Comparison of ENCODE assay signal across 19 cellular contexts in genomic region chr16:56708418-56708817, GRCh38. TPM values are rescaled to one million over a fixed set of nuclear protein-coding genes. Genes with fewer than 3 reads are reported as not detected.
DNase-seq lines count a peak whose midpoint lies in the region; TF ChIP-seq lines count a peak whose summit lies in the region.
"Had no signal": no experiment of that assay in that cellular context is flagged by ENCODE, and none has a peak within 500 bp of the region (broad histone marks: within the 10 kb centered on the region; RNA-seq: fewer than 3 reads in every experiment).

No MANE protein-coding gene starts in this region.

- H3K36me3 Mint-ChIP-seq in activated naive CD8-positive, alpha-beta T cell treated with anti-CD3 and anti-CD28 coated beads for 36 hours = no peaks in the 10 kb centered on the region

- TF ChIP-seq CTCF in Peyer's patch (IDR thresholded peaks at IDR 0.05) = no peak

- TF ChIP-seq POLR2A in Peyer's patch (IDR thresholded peaks at IDR 0.05) = no peak

- H3K4me1 Mint-ChIP-seq in activated naive CD8-positive, alpha-beta T cell treated with anti-CD3 and anti-CD28 coated beads for 36 hours = peaks cover 42% of the 10 kb centered on the region

- peaks cover 3% of the 10 kb centered on the region for H3K9me3 Mint-ChIP-seq in activated naive CD8-positive, alpha-beta T cell treated with anti-CD3 and anti-CD28 coated beads for 36 hours

- H3K27ac ChIP-seq in Peyer's patch = peak overlapping the region in 2 of 4 donors; percentile 40 to 73
- H3K27ac ChIP-seq: PC-9, testis had no signal

- peak overlapping the region; percentile 73 for H3K4me3 Mint-ChIP-seq in activated naive CD8-positive, alpha-beta T cell treated with anti-CD3 and anti-CD28 coated beads for 36 hours

- no peaks in the 10 kb centered on the region for H3K27me3 ChIP-seq in Peyer's patch
- H3K27me3 ChIP-seq: testis had no signal

- H3K4me3 ChIP-seq in Peyer's patch = peak overlapping the region in 3 of 4 donors; percentile 14 to 29 (median 26)
- H3K4me3 ChIP-seq: PC-9, testis had no signal

- DNase-seq in activated CD4-positive, alpha-beta T cell treated with anti-CD3 and anti-CD28 coated beads, Interleukin-2, amount 50 U/mL, for 1 hour = peak; percentile 16
- no peak for DNase-seq in activated CD4-positive, alpha-beta T cell treated with anti-CD3 and anti-CD28 coated beads for 4 hours
- DNase-seq in Peyer's patch (peak in 2 of 3 donors; percentile 49 to 64), A172 (ENCODE audit: low spot score) (no peak), DMS 273 treated with DMSO at 0.1 percent for 48 hours (lab: John Stamatoyannopoulos, UW) (no peak), GM19240 (ENCODE audit: insufficient read length, low spot score) (no peak)
- DNase-seq in activated naive CD8-positive, alpha-beta T cell treated with anti-CD3 and anti-CD28 coated beads for 36 hours = peak; percentile 28
- DNase-seq in stimulated activated CD8-positive, alpha-beta memory T cell treated with anti-CD3 and anti-CD28 coated beads, Interleukin-12 subunit alpha, Interleukin-12 subunit beta, amount 100 ng/mL, for 1 hour (ENCODE audit: low read depth) = peak; percentile 19
- DNase-seq: Caco-2; effector CD4-positive, alpha-beta T cell; GF-D8; hippocampal formation; KG1; left cardiac atrium; NCI-H187; NCI-H510A; PC-9; testis had no signal

- peak overlapping the region; percentile 97 for H3K27ac Mint-ChIP-seq in activated naive CD8-positive, alpha-beta T cell treated with anti-CD3 and anti-CD28 coated beads for 36 hours

- H3K36me3 ChIP-seq in Peyer's patch = no peaks in the 10 kb centered on the region

- no peaks in the 10 kb centered on the region for H3K4me1 ChIP-seq in Peyer's patch
- H3K4me1 ChIP-seq: Caco-2, testis had no signal

- no peaks in the 10 kb centered on the region for H3K9me3 ChIP-seq in Peyer's patch
- H3K9me3 ChIP-seq: Caco-2, testis had no signal

- no peaks in the 10 kb centered on the region for H3K27me3 Mint-ChIP-seq in activated naive CD8-positive, alpha-beta T cell treated with anti-CD3 and anti-CD28 coated beads for 36 hours

RNA-seq across cellular contexts. Expression of gene NUP93, which starts 21.5 kb away (rescaled TPM):
- total RNA-seq in Peyer's patch = 100 to 1,000 TPM in 1 of 4 donors, 10 to 100 TPM in 3; 27.3 to 195 (median 31.4) TPM
- 100 to 1,000 TPM; 153 to 172 TPM for total RNA-seq in activated naive CD8-positive, alpha-beta T cell treated with anti-CD3 and anti-CD28 coated beads for 36 hours
- total RNA-seq in A172 (2014; rRNA removed; shearing (Covaris generic)) = 134 and 139 TPM in 2 replicates

RNA-seq across cellular contexts. Expression of gene MT1X, which starts 26.1 kb away (rescaled TPM):
- 1,000 to 10,000 TPM in 1 of 4 donors, 100 to 1,000 TPM in 3; 121 to 1,155 (median 305) TPM for total RNA-seq in Peyer's patch
- 10 to 100 TPM; 71.4 to 72.3 TPM for total RNA-seq in activated naive CD8-positive, alpha-beta T cell treated with anti-CD3 and anti-CD28 coated beads for 36 hours
- 24.9 and 97.3 TPM in 2 replicates for total RNA-seq in A172 (2014; rRNA removed; shearing (Covaris generic))

RNA-seq across cellular contexts. Expression of gene MT1H, which starts 38.8 kb away (rescaled TPM):
- total RNA-seq in Peyer's patch = 1,000 to 10,000 TPM in 1 of 4 donors, 10 to 100 TPM in 1, 1 to 10 TPM in 1, not detected in 1; 5.8 to 2,098 (median 30.1) TPM
- total RNA-seq in activated naive CD8-positive, alpha-beta T cell treated with anti-CD3 and anti-CD28 coated beads for 36 hours = 1 to 10 TPM; 2.3 to 3.3 TPM
- total RNA-seq in A172 (2014; rRNA removed; shearing (Covaris generic)) = not detected in 2 replicates
- total RNA-seq: bronchial epithelial cell, Caco-2, left cardiac atrium, PC-9, testis had no signal

RNA-seq across cellular contexts. Expression of gene MT1G, which starts 40.6 kb away (rescaled TPM):
- total RNA-seq in Peyer's patch = 1,000 to 10,000 TPM in 1 of 4 donors, 100 to 1,000 TPM in 2, 10 to 100 TPM in 1; 17.8 to 5,605 (median 130) TPM
- 10 to 100 TPM; 35.8 to 41.8 TPM for total RNA-seq in activated naive CD8-positive, alpha-beta T cell treated with anti-CD3 and anti-CD28 coated beads for 36 hours
- not detected in 2 replicates for total RNA-seq in A172 (2014; rRNA removed; shearing (Covaris generic))
- total RNA-seq: bronchial epithelial cell, Caco-2, PC-9 had no signal

RNA-seq across cellular contexts. Expression of gene MT1F, which starts 50.7 kb away (rescaled TPM):
- 100 to 1,000 TPM in 1 of 4 donors, 10 to 100 TPM in 2, 1 to 10 TPM in 1; 8.0 to 310 (median 44.1) TPM for total RNA-seq in Peyer's patch
- total RNA-seq in activated naive CD8-positive, alpha-beta T cell treated with anti-CD3 and anti-CD28 coated beads for 36 hours = 10 to 100 TPM; 13.1 to 13.2 TPM
- not detected in 2 replicates for total RNA-seq in A172 (2014; rRNA removed; shearing (Covaris generic))

Comparison
In these comparisons a context has a peak if more than half of its experiments do, and no peak if none do; other contexts are left out.
1. DNase-seq: peak in activated CD4-positive, alpha-beta T cell treated with anti-CD3 and anti-CD28 coated beads, Interleukin-2, amount 50 U/mL, for 1 hour (single experiment), Peyer's patch (2 of 3), activated naive CD8-positive, alpha-beta T cell treated with anti-CD3 and anti-CD28 coated beads for 36 hours (single experiment) and stimulated activated CD8-positive, alpha-beta memory T cell treated with anti-CD3 and anti-CD28 coated beads, Interleukin-12 subunit alpha, Interleukin-12 subunit beta, amount 100 ng/mL, for 1 hour (single experiment); none in activated CD4-positive, alpha-beta T cell treated with anti-CD3 and anti-CD28 coated beads for 4 hours (0 of 2), A172 (single experiment), DMS 273 treated with DMSO at 0.1 percent for 48 hours (single experiment) and GM19240 (single experiment).